In genomic region chr22:39426380-39427043, GRCh38 we compare ENCODE assay signal across 1 cellular context.
TF ChIP-seq lines count a peak whose summit lies in the region.

No MANE protein-coding gene starts in this region.

TF ChIP-seq in HepG2, 621 proteins besides CTCF, POLR2A, EP300 and RAD21:
- TF ChIP-seq IRX3 (CRISPR knock-in tag; IDR thresholded peaks at IDR 0.05; ENCODE audit: borderline replicate concordance, low read depth) (no peak), AGO2 (optimal IDR thresholded peaks at IDR 0.05; ENCODE audit: low read depth, low read length) (peak; percentile 62)
